In genomic region chr1:32998009-32998555, GRCh38 we compare ENCODE assay signal across 9 cellular contexts. TPM values are rescaled to one million over a fixed set of nuclear protein-coding genes. Genes with fewer than 3 reads are reported as not detected.
DNase-seq lines count a peak whose midpoint lies in the region; TF ChIP-seq lines count a peak whose summit lies in the region.
"Had no signal": no experiment of that assay in that cellular context is flagged by ENCODE, and none has a peak within 500 bp of the region (broad histone marks: within the 10 kb centered on the region; RNA-seq: fewer than 3 reads in every experiment).

No MANE protein-coding gene starts in this region.

- no peak overlapping the region for H2AFZ ChIP-seq in osteoblast (ENCODE audit: low read length)
- H2AFZ ChIP-seq: neural progenitor cell had no signal

- H3K4me3 ChIP-seq in osteoblast (ENCODE audit: insufficient read depth, low read length): no peak overlapping the region
- H3K4me3 ChIP-seq: neural progenitor cell had no signal

- H4K20me1 ChIP-seq in osteoblast (ENCODE audit: insufficient read depth, low read length): no peaks in the 10 kb centered on the region

- no peaks in the 10 kb centered on the region for H3K36me3 ChIP-seq in osteoblast (ENCODE audit: insufficient read depth, low read length)
- H3K36me3 ChIP-seq: neural progenitor cell had no signal

- no peak overlapping the region for H3K4me2 ChIP-seq in osteoblast (ENCODE audit: insufficient read depth, low read length)
- H3K4me2 ChIP-seq: neural progenitor cell had no signal

- H3K9me3 ChIP-seq in osteoblast (ENCODE audit: low read depth, low read length): no peaks in the 10 kb centered on the region

- TF ChIP-seq CTCF in osteoblast (IDR thresholded peaks at IDR 0.05; ENCODE audit: extremely low read depth, low read depth, low read length): no peak

- H3K4me1 ChIP-seq in osteoblast (ENCODE audit: insufficient read depth, low read length): peaks cover 21% of the 10 kb centered on the region
- H3K4me1 ChIP-seq: neural progenitor cell had no signal

- H3K79me2 ChIP-seq in osteoblast (ENCODE audit: insufficient read depth, low read length): no peaks in the 10 kb centered on the region

- no peaks in the 10 kb centered on the region for H3K27me3 ChIP-seq in osteoblast (ENCODE audit: insufficient read depth, low read length)
- H3K27me3 ChIP-seq: neural progenitor cell had no signal

- DNase-seq in GDM1 (lab: John Stamatoyannopoulos, UW) (peak; percentile 62), NCI-H69 (lab: John Stamatoyannopoulos, UW) (peak; percentile 4), epithelial cell of prostate (ENCODE audit: low read depth, low spot score) (no peak), osteoblast (ENCODE audit: insufficient read length, low spot score, missing footprints) (no peak), HuH-7.5 (ENCODE audit: low spot score) (no peak), germinal center (ENCODE audit: low spot score) (no peak), pons (ENCODE audit: low spot score) (no peak)
- no peak for DNase-seq in stimulated activated CD8-positive, alpha-beta memory T cell treated with anti-CD3 and anti-CD28 coated beads, Interleukin-4, amount 100 ng/mL, for 48 hours

- H3K27ac ChIP-seq in epithelial cell of prostate (peak overlapping the region; percentile 31), osteoblast (ENCODE audit: low read depth, low read length) (peak overlapping the region; percentile 90)
- H3K27ac ChIP-seq: neural progenitor cell had no signal

RNA-seq across cellular contexts. Expression of gene RNF19B, which starts 33.5 kb away (rescaled TPM):
- total RNA-seq in osteoblast: 14.5 and 19.7 TPM in 2 replicates

RNA-seq across cellular contexts. Expression of gene AK2, which starts 38.6 kb away (rescaled TPM):
- total RNA-seq in osteoblast: 89.3 and 139 TPM in 2 replicates

Comparison
In these comparisons a context has a peak if more than half of its experiments do, and no peak if none do; other contexts are left out.
1. DNase-seq: peak in GDM1 (single experiment) and NCI-H69 (single experiment); none in epithelial cell of prostate (single experiment), osteoblast (single experiment), HuH-7.5 (single experiment), germinal center (single experiment), stimulated activated CD8-positive, alpha-beta memory T cell treated with anti-CD3 and anti-CD28 coated beads, Interleukin-4, amount 100 ng/mL, for 48 hours (single experiment) and pons (single experiment).